ENCODE assay signal across 33 cellular contexts in genomic region chr13:90752070-90752469, GRCh38.
"Had no signal": no experiment of that assay in that cellular context is flagged by ENCODE, and none has a peak within 500 bp of the region (broad histone marks: within the 10 kb centered on the region; RNA-seq: fewer than 3 reads in every experiment).

No MANE protein-coding gene starts in this region.

- H3K4me3 ChIP-seq: ascending aorta, cardiac muscle cell had no signal

- H3K27ac Mint-ChIP-seq: activated B cell treated with CpG ODN at 0.5 μM for 24 hours; activated CD4-positive, alpha-beta memory T cell treated with anti-CD3 and anti-CD28 coated beads, Interleukin-2, amount 10 ng/mL, durations not matched to agents 7 days and 5 days; activated CD4-positive, alpha-beta T cell treated with anti-CD3 and anti-CD28 coated beads, Interleukin-2, amount 10 ng/mL, durations not matched to agents 7 days and 5 days; activated CD8-positive, alpha-beta memory T cell treated with anti-CD3 and anti-CD28 coated beads, Interleukin-2, amount 10 ng/mL, durations not matched to agents 7 days and 5 days; activated CD8-positive, alpha-beta T cell treated with anti-CD3 and anti-CD28 coated beads, Interleukin-2, amount 10 ng/mL, durations not matched to agents 7 days and 5 days; activated naive CD4-positive, alpha-beta T cell treated with anti-CD3 and anti-CD28 coated beads, Interleukin-2, amount 10 ng/mL, durations not matched to agents 7 days and 5 days; activated naive CD4-positive, alpha-beta T cell treated with anti-CD3 and anti-CD28 coated beads, Interleukin-2, amount 50 U/mL, for 24 hours; activated naive CD8-positive, alpha-beta T cell; activated naive CD8-positive, alpha-beta T cell treated with anti-CD3 and anti-CD28 coated beads, Interleukin-2, amount 10 ng/mL, durations not matched to agents 7 days and 5 days; activated naive CD8-positive, alpha-beta T cell treated with anti-CD3 and anti-CD28 coated beads, Interleukin-2, amount 50 U/mL, for 24 hours; activated T-cell treated with anti-CD3 and anti-CD28 coated beads, Interleukin-2, amount 50 U/mL, for 24 hours; activated T-helper 2 cell treated with anti-CD3 and anti-CD28 coated beads, Interferon-gamma antibody, Interleukin-2, Interleukin-4, amounts not matched to agents 10 μg/mL and 5 μg/mL and 100 μg/mL, durations not matched to agents 14 hours and 24 hours and 36 hours; brain; T-helper 1 cell treated with Interleukin-12 subunit alpha and Interleukin-12 subunit beta and Interleukin-4 antibody, amounts not matched to agents 30 μg/mL and 1 μg/mL, for 36 hours had no signal

- H3K27me3 Mint-ChIP-seq: activated B cell treated with CpG ODN at 0.5 μM for 24 hours; activated CD4-positive, alpha-beta memory T cell treated with anti-CD3 and anti-CD28 coated beads, Interleukin-2, amount 10 ng/mL, durations not matched to agents 7 days and 5 days; activated CD4-positive, alpha-beta T cell treated with anti-CD3 and anti-CD28 coated beads, Interleukin-2, amount 10 ng/mL, durations not matched to agents 7 days and 5 days; activated CD8-positive, alpha-beta memory T cell treated with anti-CD3 and anti-CD28 coated beads, Interleukin-2, amount 10 ng/mL, durations not matched to agents 7 days and 5 days; activated naive CD4-positive, alpha-beta T cell treated with anti-CD3 and anti-CD28 coated beads, Interleukin-2, amount 10 ng/mL, durations not matched to agents 7 days and 5 days; activated naive CD4-positive, alpha-beta T cell treated with anti-CD3 and anti-CD28 coated beads, Interleukin-2, amount 50 U/mL, for 24 hours; activated naive CD8-positive, alpha-beta T cell; activated naive CD8-positive, alpha-beta T cell treated with anti-CD3 and anti-CD28 coated beads, Interleukin-2, amount 10 ng/mL, durations not matched to agents 7 days and 5 days; activated naive CD8-positive, alpha-beta T cell treated with anti-CD3 and anti-CD28 coated beads, Interleukin-2, amount 50 U/mL, for 24 hours; activated T-cell treated with anti-CD3 and anti-CD28 coated beads, Interleukin-2, amount 50 U/mL, for 24 hours; central memory CD8-positive, alpha-beta T cell had no signal

- ATAC-seq: activated CD8-positive, alpha-beta memory T cell treated with anti-CD3 and anti-CD28 coated beads, Interleukin-2, amount 10 ng/mL, durations not matched to agents 7 days and 5 days; activated CD8-positive, alpha-beta T cell treated with anti-CD3 and anti-CD28 coated beads, Interleukin-2, amount 10 ng/mL, durations not matched to agents 7 days and 5 days; activated naive CD8-positive, alpha-beta T cell treated with anti-CD3 and anti-CD28 coated beads, Interleukin-2, amount 50 U/mL, for 24 hours had no signal

- H3K9me3 ChIP-seq: ascending aorta had no signal

- FAIRE-seq: bronchial epithelial cell, TTC549 had no signal

- DNase-seq: activated B cell treated with CpG ODN at 0.5 μM for 24 hours; activated CD4-positive, alpha-beta memory T cell treated with anti-CD3 and anti-CD28 coated beads, Interleukin-2, amount 10 ng/mL, durations not matched to agents 7 days and 5 days; activated CD4-positive, alpha-beta T cell treated with anti-CD3 and anti-CD28 coated beads for 48 hours; activated CD4-positive, alpha-beta T cell treated with anti-CD3 and anti-CD28 coated beads, Interleukin-2, amount 10 ng/mL, durations not matched to agents 7 days and 5 days; activated CD4-positive, alpha-beta T cell treated with anti-CD3 and anti-CD28 coated beads, Interleukin-2, amount 50 U/mL, for 48 hours; activated CD4-positive, CD25-positive, alpha-beta regulatory T cell treated with anti-CD3 and anti-CD28 coated beads, Interleukin-2, amount 50 U/mL, for 72 hours; activated CD8-positive, alpha-beta memory T cell treated with anti-CD3 and anti-CD28 coated beads for 24 hours; activated CD8-positive, alpha-beta memory T cell treated with anti-CD3 and anti-CD28 coated beads, Interleukin-2, amount 10 ng/mL, durations not matched to agents 7 days and 5 days; activated CD8-positive, alpha-beta memory T cell treated with anti-CD3 and anti-CD28 coated beads, Interleukin-2, amount 50 U/mL, for 48 hours; activated CD8-positive, alpha-beta T cell treated with anti-CD3 and anti-CD28 coated beads, Interleukin-2, amount 10 ng/mL, durations not matched to agents 7 days and 5 days; activated effector memory CD4-positive, alpha-beta T cell treated with Interleukin-2 at 50 U/mL for 16 hours; activated gamma-delta T cell; activated naive CD4-positive, alpha-beta T cell treated with anti-CD3 and anti-CD28 coated beads, Interleukin-2, amount 10 ng/mL, durations not matched to agents 7 days and 5 days; activated naive CD4-positive, alpha-beta T cell treated with Interleukin-2 at 50 U/mL for 16 hours; activated naive CD8-positive, alpha-beta T cell treated with anti-CD3 and anti-CD28 coated beads, Interleukin-2, amount 10 ng/mL, durations not matched to agents 7 days and 5 days; activated naive CD8-positive, alpha-beta T cell treated with anti-CD3 and anti-CD28 coated beads, Interleukin-2, amount 50 U/mL, for 24 hours; activated T-cell treated with anti-CD3 and anti-CD28 coated beads, Interleukin-2, amount 50 U/mL, for 24 hours; activated T-cell treated with anti-CD3 and anti-CD28 coated beads, Interleukin-2, amount 50 U/mL, for 48 hours; amygdala; anterior cingulate cortex; caudate nucleus; cerebellar nuclear complex; T-helper 1 cell had no signal

- H3K4me1 Mint-ChIP-seq: activated B cell treated with CpG ODN at 0.5 μM for 24 hours; activated CD4-positive, alpha-beta memory T cell treated with anti-CD3 and anti-CD28 coated beads, Interleukin-2, amount 10 ng/mL, durations not matched to agents 7 days and 5 days; activated CD4-positive, alpha-beta T cell treated with anti-CD3 and anti-CD28 coated beads, Interleukin-2, amount 10 ng/mL, durations not matched to agents 7 days and 5 days; activated CD8-positive, alpha-beta memory T cell treated with anti-CD3 and anti-CD28 coated beads, Interleukin-2, amount 10 ng/mL, durations not matched to agents 7 days and 5 days; activated naive CD4-positive, alpha-beta T cell treated with anti-CD3 and anti-CD28 coated beads, Interleukin-2, amount 10 ng/mL, durations not matched to agents 7 days and 5 days; activated naive CD4-positive, alpha-beta T cell treated with anti-CD3 and anti-CD28 coated beads, Interleukin-2, amount 50 U/mL, for 24 hours; activated naive CD8-positive, alpha-beta T cell treated with anti-CD3 and anti-CD28 coated beads, Interleukin-2, amount 10 ng/mL, durations not matched to agents 7 days and 5 days; activated naive CD8-positive, alpha-beta T cell treated with anti-CD3 and anti-CD28 coated beads, Interleukin-2, amount 50 U/mL, for 24 hours; brain; central memory CD8-positive, alpha-beta T cell had no signal

- H3K36me3 Mint-ChIP-seq: activated CD8-positive, alpha-beta memory T cell treated with anti-CD3 and anti-CD28 coated beads, Interleukin-2, amount 10 ng/mL, durations not matched to agents 7 days and 5 days; activated naive CD4-positive, alpha-beta T cell treated with anti-CD3 and anti-CD28 coated beads, Interleukin-2, amount 10 ng/mL, durations not matched to agents 7 days and 5 days; activated naive CD4-positive, alpha-beta T cell treated with anti-CD3 and anti-CD28 coated beads, Interleukin-2, amount 50 U/mL, for 24 hours; activated naive CD8-positive, alpha-beta T cell; activated naive CD8-positive, alpha-beta T cell treated with anti-CD3 and anti-CD28 coated beads, Interleukin-2, amount 10 ng/mL, durations not matched to agents 7 days and 5 days; brain had no signal

- H3K4me3 Mint-ChIP-seq: activated B cell treated with CpG ODN at 0.5 μM for 24 hours; activated CD4-positive, alpha-beta memory T cell treated with anti-CD3 and anti-CD28 coated beads, Interleukin-2, amount 10 ng/mL, durations not matched to agents 7 days and 5 days; activated CD4-positive, alpha-beta T cell treated with anti-CD3 and anti-CD28 coated beads, Interleukin-2, amount 10 ng/mL, durations not matched to agents 7 days and 5 days; activated CD8-positive, alpha-beta memory T cell treated with anti-CD3 and anti-CD28 coated beads, Interleukin-2, amount 10 ng/mL, durations not matched to agents 7 days and 5 days; activated CD8-positive, alpha-beta T cell treated with anti-CD3 and anti-CD28 coated beads, Interleukin-2, amount 10 ng/mL, durations not matched to agents 7 days and 5 days; activated naive CD4-positive, alpha-beta T cell treated with anti-CD3 and anti-CD28 coated beads, Interleukin-2, amount 10 ng/mL, durations not matched to agents 7 days and 5 days; activated naive CD4-positive, alpha-beta T cell treated with anti-CD3 and anti-CD28 coated beads, Interleukin-2, amount 50 U/mL, for 24 hours; activated naive CD8-positive, alpha-beta T cell; activated naive CD8-positive, alpha-beta T cell treated with anti-CD3 and anti-CD28 coated beads, Interleukin-2, amount 10 ng/mL, durations not matched to agents 7 days and 5 days; activated naive CD8-positive, alpha-beta T cell treated with anti-CD3 and anti-CD28 coated beads, Interleukin-2, amount 50 U/mL, for 24 hours; activated T-cell treated with anti-CD3 and anti-CD28 coated beads, Interleukin-2, amount 50 U/mL, for 24 hours; brain; central memory CD8-positive, alpha-beta T cell; T-helper 1 cell treated with Interleukin-12 subunit alpha and Interleukin-12 subunit beta and Interleukin-4 antibody, amounts not matched to agents 30 μg/mL and 1 μg/mL, for 36 hours had no signal
